15 cellular contexts compared by ENCODE assay signal in genomic region chr2:110868971-110869370, GRCh38.
DNase-seq lines count a peak whose midpoint lies in the region; ATAC-seq, FAIRE-seq and TF ChIP-seq lines count a peak whose summit lies in the region.
"Had no signal": no experiment of that assay in that cellular context is flagged by ENCODE, and none has a peak within 500 bp of the region (broad histone marks: within the 10 kb centered on the region; RNA-seq: fewer than 3 reads in every experiment).

No MANE protein-coding gene starts in this region.

- peaks cover 24% of the 10 kb centered on the region for H3K27me3 Mint-ChIP-seq in astrocyte (ENCODE audit: low read depth, unreplicated experiment)

- H3K27ac Mint-ChIP-seq in astrocyte (ENCODE audit: unreplicated experiment): peak overlapping the region; percentile 7
- H3K27ac Mint-ChIP-seq: B cell; CD8-positive, alpha-beta T cell; HFFc6 had no signal

- H3K4me2 ChIP-seq in HepG2 (ENCODE audit: low read depth, low read length): no peak overlapping the region
- peak overlapping the region; percentile 9 for H3K4me2 ChIP-seq in astrocyte (ENCODE audit: low read length)
- H3K4me2 ChIP-seq: BLaER1 treated with 17β-estradiol and CSF1 and Interleukin-3, amounts not matched to agents 10 nM and 100 nM had no signal

- H3K36me3 ChIP-seq in HepG2 (replicated peaks in 1 of 2; ENCODE audit: control insufficient read depth in 1 of 2, insufficient read depth in 2 of 2, low read length in 2 of 2) (no peaks in the 10 kb centered on the region), right lobe of liver (no peaks in the 10 kb centered on the region), astrocyte (ENCODE audit: insufficient read depth, low read length) (no peaks in the 10 kb centered on the region), esophagus muscularis mucosa (no peaks in the 10 kb centered on the region), upper lobe of left lung (no peaks in the 10 kb centered on the region)
- H3K36me3 ChIP-seq: BLaER1 treated with 17β-estradiol and CSF1 and Interleukin-3, amounts not matched to agents 10 nM and 100 nM had no signal

- TF ChIP-seq POLR2A in HepG2 (IDR thresholded peaks at IDR 0.05; ENCODE audit: insufficient read depth in 1 of 2, low read depth in 2 of 2, low read length in 2 of 2) (no peak), right lobe of liver (IDR thresholded peaks at IDR 0.05) (no peak), esophagus muscularis mucosa (IDR thresholded peaks at IDR 0.05; ENCODE audit: low read depth) (no peak), upper lobe of left lung (IDR thresholded peaks at IDR 0.05) (no peak)

- H3K4me1 ChIP-seq in HepG2 (ENCODE audit: insufficient read depth, low read length) (no peaks in the 10 kb centered on the region), right lobe of liver (no peaks in the 10 kb centered on the region), astrocyte (ENCODE audit: insufficient read depth, low read length) (peaks cover 11% of the 10 kb centered on the region), esophagus muscularis mucosa (no peaks in the 10 kb centered on the region), upper lobe of left lung (no peaks in the 10 kb centered on the region)

- FAIRE-seq in HepG2 (lab: Jason Lieb, UNC): no peak
- no peak for FAIRE-seq in astrocyte (lab: Jason Lieb, UNC)
- FAIRE-seq: H54 had no signal

- TF ChIP-seq CTCF in HepG2 (CRISPR knock-in tag; IDR thresholded peaks at IDR 0.05) (no peak), right lobe of liver (IDR thresholded peaks at IDR 0.05) (no peak), astrocyte (IDR thresholded peaks at IDR 0.05; ENCODE audit: insufficient read depth, low read depth, low read length) (no peak), esophagus muscularis mucosa (IDR thresholded peaks at IDR 0.05) (no peak), upper lobe of left lung (IDR thresholded peaks at IDR 0.05) (no peak)

- WGBS in HepG2 (ENCODE audit: low lambda C conversion rate): 34% methylated on average over 5 of the region's 5 CpGs
- 80% methylated on average over 1 of the region's 5 CpGs for WGBS in right lobe of liver (ENCODE audit: insufficient coverage, low coverage, low lambda C conversion rate, missing lambda C conversion rate)
- WGBS in esophagus muscularis mucosa: 88% methylated on average over 5 of the region's 5 CpGs
- WGBS in upper lobe of left lung, 2 donors: 75 to 89% methylated on average over 5 of the region's 5 CpGs

- no peaks in the 10 kb centered on the region for H4K20me1 ChIP-seq in HepG2 (ENCODE audit: insufficient read depth, low read length)
- H4K20me1 ChIP-seq in astrocyte (ENCODE audit: insufficient read depth, low read length): no peaks in the 10 kb centered on the region
- H4K20me1 ChIP-seq: BLaER1 treated with 17β-estradiol and CSF1 and Interleukin-3, amounts not matched to agents 10 nM and 100 nM had no signal

- DNase-seq in HepG2 (ENCODE audit: low spot score) (no peak), right lobe of liver (no peak), astrocyte (ENCODE audit: low read depth) (no peak), esophagus muscularis mucosa (ENCODE audit: extremely low spot score) (peak; percentile 24), kidney tubule cell (ENCODE audit: low spot score) (no peak), upper lobe of left lung (no peak), HPDE6-E6E7 (ENCODE audit: extremely low spot score) (no peak)
- DNase-seq: CD8-positive, alpha-beta T cell; GF-D8; HFFc6 had no signal

- H3K9ac ChIP-seq in HepG2 (ENCODE audit: insufficient read depth, low read depth, low read length): no peak overlapping the region
- no peak overlapping the region for H3K9ac ChIP-seq in astrocyte (ENCODE audit: low read length)
- H3K9ac ChIP-seq: BLaER1 treated with 17β-estradiol and CSF1 and Interleukin-3, amounts not matched to agents 10 nM and 100 nM had no signal

- TF ChIP-seq EP300 in HepG2 (IDR thresholded peaks at IDR 0.05; ENCODE audit: low read depth in 2 of 2, low read length in 2 of 2): no peak
- TF ChIP-seq EP300 in HepG2 (CRISPR knock-in tag; IDR thresholded peaks at IDR 0.05; ENCODE audit: borderline replicate concordance): no peak
- no peak for TF ChIP-seq EP300 in esophagus muscularis mucosa (IDR thresholded peaks at IDR 0.05)
- no peak for TF ChIP-seq EP300 in upper lobe of left lung (IDR thresholded peaks at IDR 0.05)

- in situ Hi-C loops in HepG2 (cut with HindIII; ENCODE audit: extremely low pct_ligation_motif_present, low pct_unique_long_range_greater_than_20kb): no loop called here

- TF ChIP-seq RAD21 in HepG2 (CRISPR knock-in tag; IDR thresholded peaks at IDR 0.05): no peak

- H3K27me3 ChIP-seq in HepG2 (ENCODE audit: control insufficient read depth in 1 of 2, insufficient read depth in 2 of 2, low read length in 2 of 2): peaks cover 6 to 38% of the 10 kb centered on the region in 2 experiments
- H3K27me3 ChIP-seq in right lobe of liver: no peaks in the 10 kb centered on the region
- peaks cover 11% of the 10 kb centered on the region for H3K27me3 ChIP-seq in astrocyte (ENCODE audit: insufficient read depth, low read length)
- peaks cover 0 to 16% (median 0%) of the 10 kb centered on the region in 4 donors for H3K27me3 ChIP-seq in esophagus muscularis mucosa
- no peaks in the 10 kb centered on the region for H3K27me3 ChIP-seq in upper lobe of left lung
- H3K27me3 ChIP-seq: BLaER1 treated with 17β-estradiol and CSF1 and Interleukin-3, amounts not matched to agents 10 nM and 100 nM had no signal

- no peak overlapping the region for H2AFZ ChIP-seq in HepG2 (ENCODE audit: low read length)
- H2AFZ ChIP-seq in astrocyte (ENCODE audit: low read depth, low read length): no peak overlapping the region

- CTCF ChIA-PET in HepG2 (lab: Yijun Ruan, JAX; ENCODE audit: low intra/inter-chr PET ratio, low total read pairs): no interaction called here

- no TSS peak for BruUV-seq in HepG2 (replicated peaks; lab: Mats Ljungman, UMichigan)

- peaks cover 18% of the 10 kb centered on the region for H3K4me1 Mint-ChIP-seq in astrocyte (ENCODE audit: low read depth, unreplicated experiment)

- H3K79me2 ChIP-seq in HepG2 (ENCODE audit: insufficient read depth, low read length) (no peaks in the 10 kb centered on the region), astrocyte (ENCODE audit: insufficient read depth, low read length) (no peaks in the 10 kb centered on the region)

- H3K27ac ChIP-seq in HepG2 (ENCODE audit: extremely low read length, insufficient read depth, low read length): no peak overlapping the region
- H3K27ac ChIP-seq in right lobe of liver: no peak overlapping the region
- H3K27ac ChIP-seq in astrocyte (ENCODE audit: low read depth, low read length): no peak overlapping the region
- no peak overlapping the region for H3K27ac ChIP-seq in esophagus muscularis mucosa (replicated peaks in 1 of 4)
- H3K27ac ChIP-seq in upper lobe of left lung: no peak overlapping the region
- H3K27ac ChIP-seq: 22Rv1; BLaER1 treated with 17β-estradiol and CSF1 and Interleukin-3, amounts not matched to agents 10 nM and 100 nM had no signal

- H3K4me3 Mint-ChIP-seq in astrocyte (ENCODE audit: unreplicated experiment): no peak overlapping the region
- H3K4me3 Mint-ChIP-seq: B cell; CD8-positive, alpha-beta T cell; HFFc6 had no signal

- ATAC-seq in HepG2 (no peak), right lobe of liver (no peak), GM19455 (IDR thresholded peaks at IDR 0.05; ENCODE audit: unreplicated experiment) (no peak), upper lobe of left lung (ENCODE audit: low FRiP score in 2 of 2) (no peak)
- ATAC-seq: CD8-positive, alpha-beta T cell had no signal

- intact Hi-C loops in HepG2 (cut with micrococcal nuclease; ENCODE audit: unreplicated experiment): no loop called here
- intact Hi-C loops in right lobe of liver (cut with DNase I): no loop called here
- intact Hi-C loops in esophagus muscularis mucosa (cut with DNase I): no loop called here

- POLR2A ChIA-PET in HepG2 (lab: Yijun Ruan, JAX): no interaction called here

- H3K4me3 ChIP-seq in HepG2 (replicated peaks in 1 of 3; ENCODE audit: insufficient read depth in 1 of 3, low read depth in 2 of 3, low read length in 3 of 3): no peak overlapping the region
- H3K4me3 ChIP-seq in right lobe of liver: no peak overlapping the region
- no peak overlapping the region for H3K4me3 ChIP-seq in astrocyte (ENCODE audit: insufficient read depth, low read depth, low read length)
- H3K4me3 ChIP-seq in esophagus muscularis mucosa: no peak overlapping the region
- H3K4me3 ChIP-seq in upper lobe of left lung: no peak overlapping the region
- H3K4me3 ChIP-seq: BLaER1 treated with 17β-estradiol and CSF1 and Interleukin-3, amounts not matched to agents 10 nM and 100 nM had no signal

- H3K9me3 ChIP-seq in HepG2 (ENCODE audit: low read length) (no peaks in the 10 kb centered on the region), right lobe of liver (no peaks in the 10 kb centered on the region), astrocyte (ENCODE audit: insufficient read depth, low read depth, low read length) (no peaks in the 10 kb centered on the region), esophagus muscularis mucosa (no peaks in the 10 kb centered on the region), upper lobe of left lung (no peaks in the 10 kb centered on the region)
- H3K9me3 ChIP-seq: BLaER1 treated with 17β-estradiol and CSF1 and Interleukin-3, amounts not matched to agents 10 nM and 100 nM had no signal

- H3K9me3 Mint-ChIP-seq in astrocyte (ENCODE audit: unreplicated experiment): no peaks in the 10 kb centered on the region
- H3K9me3 Mint-ChIP-seq: CD8-positive, alpha-beta T cell; HFFc6 had no signal

- no peaks in the 10 kb centered on the region for H3K36me3 Mint-ChIP-seq in astrocyte (ENCODE audit: low read depth, unreplicated experiment)
- H3K36me3 Mint-ChIP-seq: CD8-positive, alpha-beta T cell had no signal

TF ChIP-seq in HepG2, 621 proteins besides CTCF, POLR2A, EP300 and RAD21:
- TF ChIP-seq, protein P1, sequence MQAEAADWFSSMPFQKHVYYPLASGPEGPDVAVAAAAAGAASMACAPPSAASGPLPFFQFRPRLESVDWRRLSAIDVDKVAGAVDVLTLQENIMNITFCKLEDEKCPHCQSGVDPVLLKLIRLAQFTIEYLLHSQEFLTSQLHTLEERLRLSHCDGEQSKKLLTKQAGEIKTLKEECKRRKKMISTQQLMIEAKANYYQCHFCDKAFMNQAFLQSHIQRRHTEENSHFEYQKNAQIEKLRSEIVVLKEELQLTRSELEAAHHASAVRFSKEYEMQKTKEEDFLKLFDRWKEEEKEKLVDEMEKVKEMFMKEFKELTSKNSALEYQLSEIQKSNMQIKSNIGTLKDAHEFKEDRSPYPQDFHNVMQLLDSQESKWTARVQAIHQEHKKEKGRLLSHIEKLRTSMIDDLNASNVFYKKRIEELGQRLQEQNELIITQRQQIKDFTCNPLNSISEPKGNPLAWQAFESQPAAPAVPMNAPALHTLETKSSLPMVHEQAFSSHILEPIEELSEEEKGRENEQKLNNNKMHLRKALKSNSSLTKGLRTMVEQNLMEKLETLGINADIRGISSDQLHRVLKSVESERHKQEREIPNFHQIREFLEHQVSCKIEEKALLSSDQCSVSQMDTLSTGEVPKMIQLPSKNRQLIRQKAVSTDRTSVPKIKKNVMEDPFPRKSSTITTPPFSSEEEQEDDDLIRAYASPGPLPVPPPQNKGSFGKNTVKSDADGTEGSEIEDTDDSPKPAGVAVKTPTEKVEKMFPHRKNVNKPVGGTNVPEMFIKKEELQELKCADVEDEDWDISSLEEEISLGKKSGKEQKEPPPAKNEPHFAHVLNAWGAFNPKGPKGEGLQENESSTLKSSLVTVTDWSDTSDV (CRISPR knock-in tag; IDR thresholded peaks at IDR 0.05): no peak
- peak; percentile 29; the same call in 1 of the 2 replicates for TF ChIP-seq ZNF768 (CRISPR knock-in tag; IDR thresholded peaks at IDR 0.05)
